Comparison of ENCODE assay signal across 8 cellular contexts in the genomic region with DNA sequence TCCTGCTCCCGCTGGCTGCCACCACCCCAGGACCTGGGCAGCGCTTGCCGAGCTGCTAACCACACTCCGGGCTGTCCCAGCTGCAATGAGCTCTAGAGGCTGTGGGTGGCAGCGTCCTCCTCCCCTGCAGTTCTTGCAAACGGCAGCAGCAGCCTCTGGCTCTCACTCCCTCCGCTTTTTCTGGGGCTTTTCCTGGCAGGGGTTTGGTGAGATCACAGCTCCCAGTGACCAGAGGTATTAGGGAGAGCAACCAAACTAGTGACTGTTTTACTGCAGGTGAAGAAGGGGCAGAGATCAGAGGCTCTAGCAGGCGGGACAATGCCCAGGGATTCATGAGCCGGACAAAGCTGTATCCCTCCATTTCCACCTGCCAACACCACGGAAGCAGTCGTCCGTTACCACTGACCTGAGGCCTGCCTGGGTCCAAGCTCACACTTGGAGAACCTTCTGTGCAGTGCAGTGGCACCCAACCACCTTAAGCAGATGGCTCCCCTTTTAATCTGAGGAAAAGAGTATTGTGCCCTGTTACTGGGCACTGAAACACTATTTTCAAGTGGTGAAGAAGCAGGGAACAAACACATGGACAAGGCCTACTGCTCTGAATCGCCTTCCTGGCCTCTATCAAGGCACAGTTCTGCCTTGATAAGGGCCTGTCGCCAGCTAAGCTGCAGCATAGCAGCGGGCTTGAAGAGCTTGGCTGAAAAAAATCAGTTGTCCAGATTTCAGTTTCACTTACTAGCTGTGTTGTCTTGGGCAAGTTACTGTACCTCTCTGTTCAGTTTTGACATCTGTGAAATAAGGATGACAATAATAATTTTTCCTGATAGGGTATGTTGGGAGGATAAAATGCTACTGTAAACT. TPM values are rescaled to one million over a fixed set of nuclear protein-coding genes. Genes with fewer than 3 reads are reported as not detected.
DNase-seq lines count a peak whose midpoint lies in the region; ATAC-seq and TF ChIP-seq lines count a peak whose summit lies in the region.

A gene (minus strand): TSS at position 87 of the 861 bp plus-strand sequence. CDS start 95 bp downstream, outside the sequence.

- H3K36me3 ChIP-seq in SJSA1 = no peaks in the 10 kb centered on the region
- no peaks in the 10 kb centered on the region for H3K36me3 ChIP-seq in suprapubic skin

- TF ChIP-seq POLR2A in suprapubic skin (IDR thresholded peaks at IDR 0.05) = no peak

- peak; percentile 94 for DNase-seq in DMS53 (lab: John Stamatoyannopoulos, UW)
- peak; percentile 65 for DNase-seq in Jurkat, Clone E6-1 (ENCODE audit: low read depth, low spot score)
- peak; percentile 21 to 55 for DNase-seq in SJSA1 (ENCODE audit: low read depth in 1 of 2, low spot score in 2 of 2)
- peak; percentile 36 for DNase-seq in activated gamma-delta T cell treated with anti-CD3 and anti-CD28 coated beads, Interleukin-2, amount 50 U/mL, for 16 hours (ENCODE audit: low read depth)
- DNase-seq in globus pallidus (ENCODE audit: low spot score) = peak; percentile 69
- peak; percentile 62 for DNase-seq in occipital lobe (lab: John Stamatoyannopoulos, UW)
- DNase-seq in suprapubic skin (ENCODE audit: low spot score in 2 of 2) = peak; percentile 70 to 84

- peaks cover 20% of the 10 kb centered on the region for H3K27me3 ChIP-seq in SJSA1 (replicated peaks)
- peaks cover 39% of the 10 kb centered on the region for H3K27me3 ChIP-seq in suprapubic skin

- TF ChIP-seq EP300 in suprapubic skin (IDR thresholded peaks at IDR 0.05) = no peak

- H3K4me1 ChIP-seq in SJSA1 (replicated peaks) (no peaks in the 10 kb centered on the region), suprapubic skin (peaks cover 14% of the 10 kb centered on the region)

- H3K27ac ChIP-seq in SJSA1 (no peak within 1 kb of the TSS), suprapubic skin (no peak within 1 kb of the TSS)

- peak within 1 kb of the TSS; percentile 11; the same call in 1 of the 2 replicates for H3K4me3 ChIP-seq in Jurkat, Clone E6-1 (ENCODE audit: low read length)
- H3K4me3 ChIP-seq in SJSA1 = no peak within 1 kb of the TSS
- peak within 1 kb of the TSS; percentile 10 for H3K4me3 ChIP-seq in suprapubic skin

- peak; percentile 93 for ATAC-seq in GM21528 (IDR thresholded peaks at IDR 0.05; ENCODE audit: low FRiP score, unreplicated experiment)

- H3K9me3 ChIP-seq in SJSA1 (replicated peaks) (no peaks in the 10 kb centered on the region), suprapubic skin (no peaks in the 10 kb centered on the region)

- WGBS in suprapubic skin = 39% methylated on average over 12 of the region's 15 CpGs

- TF ChIP-seq CTCF in suprapubic skin (IDR thresholded peaks at IDR 0.05) = peak in 1 of 2 donors; percentile 42

RNA-seq across cellular contexts. Expression of the gene that starts here (rescaled TPM):
- polyA plus RNA-seq in Jurkat, Clone E6-1 (2012; ENCODE audit: insufficient read depth, insufficient read length) = not detected
- total RNA-seq in SJSA1 (2014; rRNA removed; shearing (Covaris generic)) = not detected in 2 replicates
- total RNA-seq in occipital lobe (under 0.01 TPM), suprapubic skin (1 to 10 TPM; 3.4 to 8.9 (median 5.4) TPM)

Comparison
In these comparisons a context has a peak if more than half of its experiments do, and no peak if none do; other contexts are left out.
1. Peak in DNase-seq in SJSA1; RNA of the gene not detected or under 1 TPM.
2. Peak in DNase-seq in occipital lobe; RNA of the gene not detected or under 1 TPM.
3. DNase-seq: peak in every context shown above with its lines; median percentile 94 in DMS53; 77 in suprapubic skin; 69 in globus pallidus; 65 in Jurkat, Clone E6-1; 62 in occipital lobe; 38 in SJSA1; 36 in activated gamma-delta T cell treated with anti-CD3 and anti-CD28 coated beads, Interleukin-2, amount 50 U/mL, for 16 hours.